ENCODE assay signal across 9 cellular contexts in the genomic region with DNA sequence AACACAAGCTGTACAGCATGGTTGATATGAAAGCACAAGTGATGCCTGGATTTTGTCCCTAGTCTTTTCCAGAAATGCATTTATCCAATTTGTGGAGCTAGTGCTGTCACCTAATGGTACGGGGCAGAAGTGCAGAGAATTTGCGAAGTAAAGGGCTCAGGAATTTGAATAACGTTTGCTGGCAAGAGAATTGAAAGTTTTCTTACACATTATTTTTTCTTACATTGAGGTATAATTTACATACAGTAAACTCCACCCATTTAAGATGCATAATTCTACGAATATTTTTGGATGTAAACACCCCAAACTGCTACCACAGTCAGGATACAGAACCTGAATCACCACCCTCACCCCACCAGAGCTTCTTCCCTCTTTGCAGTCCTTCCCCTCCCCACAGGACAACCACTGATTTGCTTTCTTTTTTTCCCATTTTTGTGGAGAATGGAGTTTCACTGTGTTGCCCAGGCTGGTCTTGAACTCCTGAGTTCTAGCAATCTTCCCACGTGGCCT. TPM values are rescaled to one million over a fixed set of nuclear protein-coding genes. Genes with fewer than 3 reads are reported as not detected.
A peak's percentile ranks its signal among the peaks of the same experiment; 100 is the strongest.
DNase-seq lines count a peak whose midpoint lies in the region; ATAC-seq, FAIRE-seq and TF ChIP-seq lines count a peak whose summit lies in the region.
"Had no signal": no experiment of that assay in that cellular context is flagged by ENCODE, and none has a peak within 500 bp of the region (broad histone marks: within the 10 kb centered on the region; RNA-seq: fewer than 3 reads in every experiment).

No MANE protein-coding gene starts in this region.

- H3K36me3 ChIP-seq in kidney (ENCODE audit: control insufficient read depth in 1 of 2, insufficient read depth in 2 of 2, low read length in 2 of 2) (no peaks in the 10 kb centered on the region), uterus (no peaks in the 10 kb centered on the region)

- H3K4me1 ChIP-seq in kidney (ENCODE audit: control insufficient read depth in 1 of 2, insufficient read depth in 1 of 2, low read depth in 1 of 2, low read length in 2 of 2) (no peaks in the 10 kb centered on the region), uterus (no peaks in the 10 kb centered on the region)

- no peaks in the 10 kb centered on the region for H3K27me3 ChIP-seq in uterus

- TF ChIP-seq POLR2A in uterus (IDR thresholded peaks at IDR 0.05): no peak

- DNase-seq in AML-193 (lab: John Stamatoyannopoulos, UW) (peak; percentile 26 to 57), GM12865 (ENCODE audit: low read depth) (peak; percentile 66), NCI-H2171 treated with DMSO at 0.1 percent for 48 hours (lab: John Stamatoyannopoulos, UW) (peak; percentile 67), astrocyte of the spinal cord (ENCODE audit: low read depth, low spot score) (peak; percentile 54), kidney (no peak), uterus (no peak)

- no peak overlapping the region for H3K9ac ChIP-seq in kidney (ENCODE audit: low read length in 2 of 2)

- ATAC-seq in HG03039 (IDR thresholded peaks at IDR 0.05; ENCODE audit: unreplicated experiment) (no peak), GM21381 (IDR thresholded peaks at IDR 0.05; ENCODE audit: unreplicated experiment) (no peak)

- peak; percentile 33 for FAIRE-seq in kidney (lab: Jason Lieb, UNC)

- no peak overlapping the region for H3K27ac ChIP-seq in kidney (ENCODE audit: low read depth in 2 of 2, low read length in 2 of 2)
- no peak overlapping the region for H3K27ac ChIP-seq in uterus

- H3K4me3 ChIP-seq in GM12865 (ENCODE audit: low read depth, low read length): peak overlapping the region; percentile 54
- no peak overlapping the region for H3K4me3 ChIP-seq in astrocyte of the spinal cord (ENCODE audit: low read depth, low read length)
- no peak overlapping the region for H3K4me3 ChIP-seq in kidney (ENCODE audit: low read length in 2 of 2)
- H3K4me3 ChIP-seq in uterus: no peak overlapping the region

- in situ Hi-C loops in astrocyte of the spinal cord (cut with HindIII; ENCODE audit: low sequenced_read_pairs): no loop called here

- intact Hi-C loops in kidney (cut with DNase I) (no loop called here), uterus (cut with DNase I; ENCODE audit: low total_unique reads) (no loop called here)

- H3K9me3 ChIP-seq in kidney (ENCODE audit: control insufficient read depth in 1 of 2, low read length in 2 of 2): no peaks in the 10 kb centered on the region
- no peaks in the 10 kb centered on the region for H3K9me3 ChIP-seq in uterus

- peak; percentile 71 for TF ChIP-seq CTCF in GM12865 (IDR thresholded peaks at IDR 0.05; ENCODE audit: insufficient read depth, low read depth, low read length, missing control alignments)
- TF ChIP-seq CTCF in astrocyte of the spinal cord (IDR thresholded peaks at IDR 0.05; ENCODE audit: low read depth, low read length): peak; percentile 88
- peak; percentile 58 for TF ChIP-seq CTCF in kidney (IDR thresholded peaks at IDR 0.05; ENCODE audit: borderline replicate concordance, extremely low read depth, insufficient read depth)
- TF ChIP-seq CTCF in uterus (IDR thresholded peaks at IDR 0.05): peak; percentile 23 to 44 (median 36)

RNA-seq across cellular contexts. Expression of gene AICDA, which starts 3.5 kb away (rescaled TPM):
- total RNA-seq in kidney (not detected), uterus (under 1 TPM in 1 of 4 donors, not detected in 3; 0.41 TPM)
- not detected for polyA plus RNA-seq in kidney (ENCODE audit: insufficient read depth, low read depth, low replicate concordance)

RNA-seq across cellular contexts. Expression of gene MFAP5, which starts 53.5 kb away (rescaled TPM):
- total RNA-seq in kidney (0.38 TPM), uterus (100 to 1,000 TPM in 3 of 4 donors, 10 to 100 TPM in 1; 36.8 to 259 (median 151) TPM)
- polyA plus RNA-seq in kidney (ENCODE audit: insufficient read depth, low read depth, low replicate concordance): 0.52 TPM
- total RNA-seq: T-helper 1 cell treated with Interleukin-12 subunit alpha and Interleukin-12 subunit beta and Interleukin-4 antibody, amounts not matched to agents 30 ng/mL and 1 ng/mL, for 36 hours had no signal

Comparison
In these comparisons a context has a peak if more than half of its experiments do, and no peak if none do; other contexts are left out.
1. DNase-seq: peak in AML-193 (2 of 2), GM12865 (single experiment), NCI-H2171 treated with DMSO at 0.1 percent for 48 hours (single experiment) and astrocyte of the spinal cord (single experiment); none in kidney (single experiment) and uterus (0 of 2).
2. CTCF ChIP-seq: peak in every context shown above with its lines; median percentile 88 in astrocyte of the spinal cord; 71 in GM12865; 58 in kidney; 36 in uterus.
3. RNA of gene MFAP5, which starts 53.5 kb away (total RNA-seq): 36.8 to 259 TPM in uterus; 0.38 TPM in kidney (single experiment); every median in the first group is over 10 times any median in the second.